Comparison of ENCODE assay signal across 12 cellular contexts in the genomic region with DNA sequence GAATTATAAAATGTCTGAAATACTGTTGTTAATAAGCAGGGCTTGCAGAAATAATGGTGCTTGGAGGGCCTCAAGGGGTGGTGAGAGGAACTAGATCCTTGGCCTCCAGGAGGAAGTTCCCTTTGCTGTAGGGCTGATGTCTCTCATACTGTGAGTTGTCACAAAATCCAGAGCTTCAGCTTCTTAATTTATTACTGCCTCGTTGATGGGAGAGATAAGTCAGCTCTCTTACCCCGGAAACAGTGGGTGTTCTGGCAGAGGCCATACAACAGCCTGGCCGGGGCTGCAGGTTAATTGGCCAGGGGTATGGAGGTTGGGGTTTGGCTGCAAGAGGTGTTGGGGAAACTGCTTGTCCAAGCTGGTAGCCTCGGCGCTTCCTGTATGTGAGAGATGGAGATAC. TPM values are rescaled to one million over a fixed set of nuclear protein-coding genes. Genes with fewer than 3 reads are reported as not detected.
DNase-seq lines count a peak whose midpoint lies in the region; ATAC-seq and TF ChIP-seq lines count a peak whose summit lies in the region.
"Had no signal": no experiment of that assay in that cellular context is flagged by ENCODE, and none has a peak within 500 bp of the region (broad histone marks: within the 10 kb centered on the region; RNA-seq: fewer than 3 reads in every experiment).

No MANE protein-coding gene starts in this region.

- H4K20me1 ChIP-seq in GM23248 (ENCODE audit: insufficient read depth) (no peaks in the 10 kb centered on the region), MM.1S (ENCODE audit: insufficient read depth, low read length) (no peaks in the 10 kb centered on the region)

- H3K27ac ChIP-seq in GM23248 (no peak overlapping the region), epithelial cell of prostate (peak overlapping the region; percentile 86), MM.1S (ENCODE audit: low read length) (no peak overlapping the region)
- H3K27ac ChIP-seq: thyroid gland had no signal

- TF ChIP-seq CTCF in BE2C (IDR thresholded peaks at IDR 0.05; ENCODE audit: low read depth, low read length) (no peak), MM.1S (IDR thresholded peaks at IDR 0.05; ENCODE audit: low read length) (no peak)

- H3K27me3 ChIP-seq in BE2C (no peaks in the 10 kb centered on the region), GM23248 (replicated peaks; ENCODE audit: insufficient read depth) (no peaks in the 10 kb centered on the region), MM.1S (replicated peaks; ENCODE audit: insufficient read depth, low read length) (no peaks in the 10 kb centered on the region)
- H3K27me3 ChIP-seq: thyroid gland had no signal

- no peak overlapping the region for H2AFZ ChIP-seq in GM23248
- no peak overlapping the region for H2AFZ ChIP-seq in MM.1S (ENCODE audit: low read length)
- H2AFZ ChIP-seq: GM23338 had no signal

- H3K9me2 ChIP-seq in GM23248 (ENCODE audit: insufficient read depth) (no peaks in the 10 kb centered on the region), MM.1S (replicated peaks; ENCODE audit: insufficient read depth, low read length) (no peaks in the 10 kb centered on the region)

- H3K4me3 ChIP-seq in BE2C (ENCODE audit: low read depth, low read length): no peak overlapping the region
- no peak overlapping the region for H3K4me3 ChIP-seq in GM23248
- H3K4me3 ChIP-seq in MM.1S (ENCODE audit: low read length): no peak overlapping the region
- H3K4me3 ChIP-seq: GM23338, thyroid gland had no signal

- DNase-seq in BE2C (peak; percentile 50), GM23248 (no peak), epithelial cell of prostate (ENCODE audit: low read depth, low spot score) (no peak), AG08396 (ENCODE audit: low spot score) (no peak), MM.1S (no peak), occipital lobe (lab: John Stamatoyannopoulos, UW) (no peak)
- DNase-seq: activated gamma-delta T cell treated with Interleukin-2 at 50 U/mL for 16 hours, NCI-H345, thyroid gland had no signal

- H3K36me3 ChIP-seq in BE2C (no peaks in the 10 kb centered on the region), GM23248 (ENCODE audit: low read depth) (no peaks in the 10 kb centered on the region), MM.1S (replicated peaks; ENCODE audit: insufficient read depth, low read length) (no peaks in the 10 kb centered on the region)
- H3K36me3 ChIP-seq: thyroid gland had no signal

- WGBS in GM23248 (ENCODE audit: low coverage in 1 of 2, low lambda C conversion rate in 2 of 2, missing lambda C conversion rate in 2 of 2), 2 experiments: 63 to 64% methylated on average over 5 of the region's 5 CpGs

- H3K79me2 ChIP-seq in GM23248 (ENCODE audit: insufficient read depth) (peaks cover 77% of the 10 kb centered on the region), MM.1S (ENCODE audit: low read length) (peaks cover 9% of the 10 kb centered on the region)

- peaks cover 22% of the 10 kb centered on the region for H3K4me1 ChIP-seq in BE2C
- peaks cover 37% of the 10 kb centered on the region for H3K4me1 ChIP-seq in GM23248 (ENCODE audit: insufficient read depth)
- H3K4me1 ChIP-seq in MM.1S (ENCODE audit: low read length): no peaks in the 10 kb centered on the region

- H3K4me2 ChIP-seq in GM23248 (ENCODE audit: unreplicated experiment) (peak overlapping the region; percentile 44), MM.1S (ENCODE audit: low read depth, low read length) (no peak overlapping the region)
- H3K4me2 ChIP-seq: GM23338 had no signal

- ATAC-seq in SK-N-SH treated with all-trans-retinoic acid at 6 μM for 48 hours (peak; percentile 8; the same call in 1 of the 3 replicates), HG03460 (IDR thresholded peaks at IDR 0.05; ENCODE audit: unreplicated experiment) (no peak)
- ATAC-seq: GM23338 had no signal

- H3F3A ChIP-seq in GM23248 (ENCODE audit: insufficient read depth) (peaks cover 21% of the 10 kb centered on the region), MM.1S (ENCODE audit: insufficient read depth, low read length) (no peaks in the 10 kb centered on the region)

- H3K9ac ChIP-seq in GM23248 (0 out of 2 replicates have a peak overlapping the region, but pooled peaks have one; percentile 17), MM.1S (ENCODE audit: low read length) (no peak overlapping the region)

- in situ Hi-C loops in GM23248 (cut with MboI): no loop called here

- H3K9me3 ChIP-seq in BE2C: no peaks in the 10 kb centered on the region
- no peaks in the 10 kb centered on the region for H3K9me3 ChIP-seq in GM23248 (ENCODE audit: low read depth)
- H3K9me3 ChIP-seq in MM.1S (replicated peaks; ENCODE audit: insufficient read depth, low read length): no peaks in the 10 kb centered on the region
- H3K9me3 ChIP-seq: thyroid gland had no signal

TF ChIP-seq in SK-N-SH treated with all-trans-retinoic acid at 6 μM for 48 hours, 23 proteins besides CTCF, POLR2A, EP300 and RAD21:
- TF ChIP-seq PPARA (CRISPR knock-in tag; IDR thresholded peaks at IDR 0.05; ENCODE audit: borderline replicate concordance) (no peak), TCF4 (CRISPR knock-in tag; IDR thresholded peaks at IDR 0.05; ENCODE audit: borderline replicate concordance) (peak; percentile 32; the same call in 1 of the 2 replicates), SNAI2 (CRISPR knock-in tag; IDR thresholded peaks at IDR 0.05) (0 out of 2 replicates have a peak, but pooled peaks have one; percentile 48)
TF ChIP-seq in SK-N-SH treated with all-trans-retinoic acid at 6 μM for 48 hours: peak in this region for 2.

RNA-seq across cellular contexts. Expression of a gene that starts 15.5 kb away (rescaled TPM):
- 21.5 TPM for polyA plus RNA-seq in BE2C (2012; ENCODE audit: insufficient read depth, insufficient read length, low read depth)
- total RNA-seq in GM23248 (2014; rRNA removed; shearing (Covaris generic)): 61.5 and 72.1 TPM in 2 replicates
- polyA plus RNA-seq in GM23248 (2016; fragmentation: Nextera tagmentation; extraction: Ambion mirVana): 33.2 and 35.4 TPM in 2 replicates
- total RNA-seq in occipital lobe: 5.5 TPM

RNA-seq across cellular contexts. Expression of a gene that starts 20.9 kb away (rescaled TPM):
- 11.1 TPM for polyA plus RNA-seq in BE2C (2012; ENCODE audit: insufficient read depth, insufficient read length, low read depth)
- 1.0 and 1.1 TPM in 2 replicates for total RNA-seq in GM23248 (2014; rRNA removed; shearing (Covaris generic))
- 0.79 and 1.6 TPM in 2 replicates for polyA plus RNA-seq in GM23248 (2016; fragmentation: Nextera tagmentation; extraction: Ambion mirVana)
- total RNA-seq in occipital lobe: 0.16 TPM

RNA-seq across cellular contexts. Expression of a gene that starts 42.3 kb away (rescaled TPM):
- 0.12 TPM for polyA plus RNA-seq in BE2C (2012; ENCODE audit: insufficient read depth, insufficient read length, low read depth)
- total RNA-seq in GM23248 (2014; rRNA removed; shearing (Covaris generic)): 0.43 and 0.51 TPM in 2 replicates
- polyA plus RNA-seq in GM23248 (2016; fragmentation: Nextera tagmentation; extraction: Ambion mirVana): 0.20 and 0.23 TPM in 2 replicates
- 42.6 TPM for total RNA-seq in occipital lobe

Comparison
In these comparisons a context has a peak if more than half of its experiments do, and no peak if none do; other contexts are left out.
1. RNA of a gene that starts 42.3 kb away (total RNA-seq): 42.6 TPM in occipital lobe (single experiment); 0.43 to 0.51 TPM in GM23248; every median in the first group is over 10 times any median in the second.